9 cellular contexts compared by ENCODE assay signal in genomic region chr6:36302227-36302976, GRCh38. TPM values are rescaled to one million over a fixed set of nuclear protein-coding genes. Genes with fewer than 3 reads are reported as not detected.
DNase-seq lines count a peak whose midpoint lies in the region; ATAC-seq and TF ChIP-seq lines count a peak whose summit lies in the region.
"Had no signal": no experiment of that assay in that cellular context is flagged by ENCODE, and none has a peak within 500 bp of the region (broad histone marks: within the 10 kb centered on the region; RNA-seq: fewer than 3 reads in every experiment).

No MANE protein-coding gene starts in this region.

- H3K9me3 Mint-ChIP-seq in GM23338 (no peaks in the 10 kb centered on the region), progenitor cell of endocrine pancreas (ENCODE audit: low read depth) (no peaks in the 10 kb centered on the region)

- DNase-seq in D341Med (ENCODE audit: low spot score) (peak; percentile 82), GM23338 (ENCODE audit: low spot score) (peak; percentile 99), NCI-H1436 (lab: John Stamatoyannopoulos, UW) (peak; percentile 90), SKM-1 (lab: John Stamatoyannopoulos, UW; ENCODE audit: unreplicated experiment) (peak; percentile 82), Right ventricle myocardium inferior (ENCODE audit: missing footprints) (peak; percentile 82), progenitor cell of endocrine pancreas (ENCODE audit: low spot score, unreplicated experiment) (peak; percentile 86), uterus (peak; percentile 84 to 91)
- peak; percentile 92 for DNase-seq in activated naive CD4-positive, alpha-beta T cell treated with anti-CD3 and anti-CD28 coated beads, Interleukin-2, amount 50 U/mL, for 16 hours

- H3K79me2 ChIP-seq in GM23338 (replicated peaks; ENCODE audit: insufficient read depth), result no peaks in the 10 kb centered on the region

- no peak overlapping the region for H3K4me2 ChIP-seq in GM23338

- H3K4me3 Mint-ChIP-seq in GM23338, result no peak overlapping the region
- no peak overlapping the region for H3K4me3 Mint-ChIP-seq in progenitor cell of endocrine pancreas (ENCODE audit: low read depth)

- intact Hi-C loops in Right ventricle myocardium inferior (cut with DNase I) (loop anchor here (1.0 kb wide), 1 partner anchor 58 kb away; no protein-coding TSS in a partner anchor), uterus (cut with DNase I; ENCODE audit: low total_unique reads) (no loop called here)

- TF ChIP-seq POLR2A in uterus (IDR thresholded peaks at IDR 0.05), result no peak

- H3K27me3 ChIP-seq in GM23338 (ENCODE audit: insufficient read depth) (no peaks in the 10 kb centered on the region), uterus (no peaks in the 10 kb centered on the region)

- peaks cover 3% of the 10 kb centered on the region for H3K27me3 Mint-ChIP-seq in GM23338 (ENCODE audit: insufficient read depth, low read depth, poor library complexity)
- peaks cover 15% of the 10 kb centered on the region for H3K27me3 Mint-ChIP-seq in progenitor cell of endocrine pancreas

- H4K20me1 ChIP-seq in GM23338 (replicated peaks; ENCODE audit: insufficient read depth), result no peaks in the 10 kb centered on the region

- no peaks in the 10 kb centered on the region for H3K36me3 ChIP-seq in GM23338 (ENCODE audit: insufficient read depth)
- H3K36me3 ChIP-seq in uterus, result no peaks in the 10 kb centered on the region

- peaks cover 9% of the 10 kb centered on the region for H3K4me1 Mint-ChIP-seq in GM23338
- no peaks in the 10 kb centered on the region for H3K4me1 Mint-ChIP-seq in progenitor cell of endocrine pancreas (ENCODE audit: low read depth)

- H3K4me1 ChIP-seq in GM23338 (ENCODE audit: insufficient read depth) (peaks cover 5% of the 10 kb centered on the region; the same call in 1 of the 2 replicates), uterus (no peaks in the 10 kb centered on the region)

- H3K9me2 ChIP-seq in GM23338 (ENCODE audit: insufficient read depth), result no peaks in the 10 kb centered on the region

- no peak overlapping the region for H3K27ac Mint-ChIP-seq in GM23338
- peak overlapping the region; percentile 43 for H3K27ac Mint-ChIP-seq in progenitor cell of endocrine pancreas

- ATAC-seq in GM23338 (peak; percentile 95), Right ventricle myocardium inferior (peak; percentile 78)

- H3K4me3 ChIP-seq in GM23338 (no peak overlapping the region), uterus (no peak overlapping the region)

- H2AFZ ChIP-seq in GM23338, result peak overlapping the region; percentile 76; the same call in 1 of the 2 replicates

- peak; percentile 96 to 99 for TF ChIP-seq CTCF in GM23338 (conservative IDR thresholded peaks at IDR 0.05; ENCODE audit: low read depth in 2 of 2)
- peak; percentile 96 for TF ChIP-seq CTCF in progenitor cell of endocrine pancreas (IDR thresholded peaks at IDR 0.05; ENCODE audit: unreplicated experiment)
- TF ChIP-seq CTCF in uterus (IDR thresholded peaks at IDR 0.05), result peak; percentile 90 to 93 (median 90)

- H3K27ac ChIP-seq in GM23338 (ENCODE audit: low read depth), result no peak overlapping the region
- H3K27ac ChIP-seq in uterus, result no peak overlapping the region

- H3K36me3 Mint-ChIP-seq in GM23338 (ENCODE audit: low read depth), result no peaks in the 10 kb centered on the region
- no peaks in the 10 kb centered on the region for H3K36me3 Mint-ChIP-seq in progenitor cell of endocrine pancreas (ENCODE audit: insufficient read depth)

- H3F3A ChIP-seq in GM23338 (replicated peaks; ENCODE audit: low read depth), result no peaks in the 10 kb centered on the region

- H3K9me3 ChIP-seq in uterus, result no peaks in the 10 kb centered on the region

TF ChIP-seq in GM23338, 12 proteins besides CTCF, POLR2A, EP300 and RAD21 (continues in another document):
- TF ChIP-seq POLR2AphosphoS5 (IDR thresholded peaks at IDR 0.05; ENCODE audit: low read depth), result no peak
- TF ChIP-seq, protein P1, sequence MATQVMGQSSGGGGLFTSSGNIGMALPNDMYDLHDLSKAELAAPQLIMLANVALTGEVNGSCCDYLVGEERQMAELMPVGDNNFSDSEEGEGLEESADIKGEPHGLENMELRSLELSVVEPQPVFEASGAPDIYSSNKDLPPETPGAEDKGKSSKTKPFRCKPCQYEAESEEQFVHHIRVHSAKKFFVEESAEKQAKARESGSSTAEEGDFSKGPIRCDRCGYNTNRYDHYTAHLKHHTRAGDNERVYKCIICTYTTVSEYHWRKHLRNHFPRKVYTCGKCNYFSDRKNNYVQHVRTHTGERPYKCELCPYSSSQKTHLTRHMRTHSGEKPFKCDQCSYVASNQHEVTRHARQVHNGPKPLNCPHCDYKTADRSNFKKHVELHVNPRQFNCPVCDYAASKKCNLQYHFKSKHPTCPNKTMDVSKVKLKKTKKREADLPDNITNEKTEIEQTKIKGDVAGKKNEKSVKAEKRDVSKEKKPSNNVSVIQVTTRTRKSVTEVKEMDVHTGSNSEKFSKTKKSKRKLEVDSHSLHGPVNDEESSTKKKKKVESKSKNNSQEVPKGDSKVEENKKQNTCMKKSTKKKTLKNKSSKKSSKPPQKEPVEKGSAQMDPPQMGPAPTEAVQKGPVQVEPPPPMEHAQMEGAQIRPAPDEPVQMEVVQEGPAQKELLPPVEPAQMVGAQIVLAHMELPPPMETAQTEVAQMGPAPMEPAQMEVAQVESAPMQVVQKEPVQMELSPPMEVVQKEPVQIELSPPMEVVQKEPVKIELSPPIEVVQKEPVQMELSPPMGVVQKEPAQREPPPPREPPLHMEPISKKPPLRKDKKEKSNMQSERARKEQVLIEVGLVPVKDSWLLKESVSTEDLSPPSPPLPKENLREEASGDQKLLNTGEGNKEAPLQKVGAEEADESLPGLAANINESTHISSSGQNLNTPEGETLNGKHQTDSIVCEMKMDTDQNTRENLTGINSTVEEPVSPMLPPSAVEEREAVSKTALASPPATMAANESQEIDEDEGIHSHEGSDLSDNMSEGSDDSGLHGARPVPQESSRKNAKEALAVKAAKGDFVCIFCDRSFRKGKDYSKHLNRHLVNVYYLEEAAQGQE (IDR thresholded peaks at IDR 0.05; ENCODE audit: unreplicated experiment), result no peak
- TF ChIP-seq ETS1 (IDR thresholded peaks at IDR 0.05), result no peak
- no peak for TF ChIP-seq ZNF331 (CRISPR knock-in tag; IDR thresholded peaks at IDR 0.05; ENCODE audit: low read depth)
- TF ChIP-seq JUNB (IDR thresholded peaks at IDR 0.05; ENCODE audit: unreplicated experiment), result no peak
- no peak for TF ChIP-seq NANOG (IDR thresholded peaks at IDR 0.05; ENCODE audit: borderline replicate concordance)
- no peak for TF ChIP-seq EZH2phosphoT487 (IDR thresholded peaks at IDR 0.05; ENCODE audit: unreplicated experiment)
- 0 out of 2 replicates have a peak, but pooled peaks have one; percentile 44 for TF ChIP-seq CREB1 (CRISPR knock-in tag; IDR thresholded peaks at IDR 0.05; ENCODE audit: low read depth)

RNA-seq across cellular contexts. Expression of gene PNPLA1, which starts 32.5 kb away (rescaled TPM):
- not detected in 2 replicates for total RNA-seq in GM23338 (2014; rRNA removed; shearing (Covaris generic))
- not detected in 2 replicates for polyA plus RNA-seq in GM23338 (2016; fragmentation: Nextera tagmentation; extraction: Ambion mirVana)
- total RNA-seq in Right ventricle myocardium inferior, result not detected
- total RNA-seq in progenitor cell of endocrine pancreas, result not detected in 2 replicates
- total RNA-seq in uterus, result not detected
- total RNA-seq: activated CD8-positive, alpha-beta memory T cell treated with anti-CD3 and anti-CD28 coated beads for 36 hours had no signal

RNA-seq across cellular contexts. Expression of gene BNIP5, which starts 34.3 kb away (rescaled TPM):
- total RNA-seq in GM23338 (2014; rRNA removed; shearing (Covaris generic)), result not detected in 2 replicates
- not detected in 2 replicates for polyA plus RNA-seq in GM23338 (2016; fragmentation: Nextera tagmentation; extraction: Ambion mirVana)
- total RNA-seq in Right ventricle myocardium inferior, result not detected
- 0.07 and 0.10 TPM in 2 replicates for total RNA-seq in progenitor cell of endocrine pancreas
- not detected for total RNA-seq in uterus
- total RNA-seq: activated CD8-positive, alpha-beta memory T cell treated with anti-CD3 and anti-CD28 coated beads for 36 hours had no signal
